In genomic region chr16:89217138-89217387, GRCh38 we compare ENCODE assay signal across 8 cellular contexts. TPM values are rescaled to one million over a fixed set of nuclear protein-coding genes. Genes with fewer than 3 reads are reported as not detected.
DNase-seq lines count a peak whose midpoint lies in the region; ATAC-seq and TF ChIP-seq lines count a peak whose summit lies in the region.

No MANE protein-coding gene starts in this region.

- no peaks in the 10 kb centered on the region for H3K27me3 Mint-ChIP-seq in activated T-cell treated with anti-CD3 and anti-CD28 coated beads, Interleukin-2, amount 50 U/mL, for 24 hours

- no peak for DNase-seq in activated T-cell treated with anti-CD3 and anti-CD28 coated beads, Interleukin-2, amount 50 U/mL, for 24 hours
- DNase-seq in activated T-cell treated with anti-CD3 and anti-CD28 coated beads for 4 hours (no peak), astrocyte of the spinal cord (ENCODE audit: low read depth, low spot score) (no peak), lower leg skin (ENCODE audit: low spot score in 2 of 2) (no peak), thyroid gland (no peak), sciatic nerve (ENCODE audit: low spot score) (no peak), GM10266 (ENCODE audit: extremely low spot score) (no peak), SW480 (ENCODE audit: low spot score) (no peak)

- TF ChIP-seq CTCF in astrocyte of the spinal cord (IDR thresholded peaks at IDR 0.05; ENCODE audit: low read depth, low read length) (no peak), lower leg skin (IDR thresholded peaks at IDR 0.05) (no peak), thyroid gland (IDR thresholded peaks at IDR 0.05) (no peak), GM10266 (IDR thresholded peaks at IDR 0.05; ENCODE audit: control insufficient read depth, insufficient read depth, low read depth, missing control alignments) (no peak)

- no peaks in the 10 kb centered on the region for H3K9me3 ChIP-seq in thyroid gland

- intact Hi-C loops in lower leg skin (cut with DNase I; ENCODE audit: low total_unique reads), result no loop called here
- intact Hi-C loops in thyroid gland (cut with DNase I), result loop anchor here (10.0 kb wide), 2 partner anchors 282 to 402 kb away; partner anchors contain the start of gene APRT
- intact Hi-C loops in sciatic nerve (cut with DNase I), result loop anchor here (5.0 kb wide), 1 partner anchor 275 kb away; no protein-coding TSS in a partner anchor

- H3K4me3 ChIP-seq in astrocyte of the spinal cord (ENCODE audit: low read depth, low read length) (peak overlapping the region; percentile 88), lower leg skin (ENCODE audit: low read depth, poor library complexity, severe bottlenecking) (peak overlapping the region; percentile 66), thyroid gland (replicated peaks in 1 of 3) (peak overlapping the region; percentile 76 to 89 (median 84))

- peaks cover 37% of the 10 kb centered on the region for H3K4me1 Mint-ChIP-seq in activated T-cell treated with anti-CD3 and anti-CD28 coated beads, Interleukin-2, amount 50 U/mL, for 24 hours (ENCODE audit: low read depth)

- 0 to 2% methylated on average over 11 of the region's 11 CpGs for WGBS in lower leg skin, 2 donors
- WGBS in thyroid gland, 2 donors, result 0 to 1% methylated on average over 11 of the region's 11 CpGs

- H3K27ac Mint-ChIP-seq in activated T-cell treated with anti-CD3 and anti-CD28 coated beads, Interleukin-2, amount 50 U/mL, for 24 hours, result peak overlapping the region; percentile 95

- no peaks in the 10 kb centered on the region for H3K9me3 Mint-ChIP-seq in activated T-cell treated with anti-CD3 and anti-CD28 coated beads, Interleukin-2, amount 50 U/mL, for 24 hours

- in situ Hi-C loops in astrocyte of the spinal cord (cut with HindIII; ENCODE audit: low sequenced_read_pairs), result no loop called here

- H3K27me3 ChIP-seq in thyroid gland, result no peaks in the 10 kb centered on the region

- TF ChIP-seq POLR2A in lower leg skin (IDR thresholded peaks at IDR 0.05) (no peak), thyroid gland (IDR thresholded peaks at IDR 0.05) (no peak)

- no peak for ATAC-seq in sciatic nerve

- peak overlapping the region; percentile 81 to 90 (median 83) for H3K27ac ChIP-seq in thyroid gland

- H3K36me3 Mint-ChIP-seq in activated T-cell treated with anti-CD3 and anti-CD28 coated beads, Interleukin-2, amount 50 U/mL, for 24 hours (ENCODE audit: low read depth), result peaks cover 40% of the 10 kb centered on the region

- peaks cover 0 to 2% of the 10 kb centered on the region in 2 donors for H3K36me3 ChIP-seq in thyroid gland

- H3K4me3 Mint-ChIP-seq in activated T-cell treated with anti-CD3 and anti-CD28 coated beads, Interleukin-2, amount 50 U/mL, for 24 hours, result peak overlapping the region; percentile 89

- peaks cover 12 to 19% of the 10 kb centered on the region in 2 donors for H3K4me1 ChIP-seq in thyroid gland

RNA-seq across cellular contexts. Expression of gene ZNF778, which starts 0.4 kb away (rescaled TPM):
- total RNA-seq in lower leg skin, result 10 to 100 TPM; 10.9 to 34.8 (median 18.1) TPM
- 10 to 100 TPM; 17.5 to 36.4 (median 30.9) TPM for total RNA-seq in thyroid gland
- total RNA-seq in sciatic nerve, result 9.8 TPM

RNA-seq across cellular contexts. Expression of gene SLC22A31, which starts 16.7 kb away (rescaled TPM):
- 1 to 10 TPM in 3 of 4 donors, under 1 TPM in 1; 0.97 to 2.2 (median 1.7) TPM for total RNA-seq in lower leg skin
- total RNA-seq in thyroid gland, result under 1 TPM in 1 of 4 donors, not detected in 3; 0.54 TPM
- 0.98 TPM for total RNA-seq in sciatic nerve

RNA-seq across cellular contexts. Expression of gene CDH15, which starts 45.5 kb away (rescaled TPM):
- total RNA-seq in lower leg skin (not detected), thyroid gland (not detected), sciatic nerve (1.2 TPM)
